ENCODE assay signal across 27 cellular contexts in genomic region chr19:3637621-3638020, GRCh38.
"Had no signal": no experiment of that assay in that cellular context is flagged by ENCODE, and none has a peak within 500 bp of the region (broad histone marks: within the 10 kb centered on the region; RNA-seq: fewer than 3 reads in every experiment).

No MANE protein-coding gene starts in this region.

- H3K27ac Mint-ChIP-seq: stimulated activated naive B cell treated with anti-CD40 and anti-IgM and Interleukin-4, amounts not matched to agents 10 μg/mL and 1 μg/mL and 100 μg/mL, for 72 hours; stimulated activated naive CD8-positive, alpha-beta T cell treated with anti-CD3 and anti-CD28 coated beads, Interleukin-15, Interleukin-2, amounts not matched to agents 100 ng/mL and 50 ng/mL, for 24 hours; type B pancreatic cell had no signal

- H3K9me3 Mint-ChIP-seq: stimulated activated effector memory CD8-positive, alpha-beta T cell treated with anti-CD3 and anti-CD28 coated beads, Interleukin-12 subunit alpha, Interleukin-12 subunit beta, amount 100 ng/mL, for 72 hours; stimulated activated naive B cell treated with anti-CD40 and anti-IgM and Interleukin-4, amounts not matched to agents 10 μg/mL and 1 μg/mL and 100 μg/mL, for 72 hours; stimulated activated naive CD8-positive, alpha-beta T cell treated with anti-CD3 and anti-CD28 coated beads, Interleukin-15, Interleukin-2, amounts not matched to agents 100 ng/mL and 50 ng/mL, for 24 hours; type B pancreatic cell had no signal

- H3K27me3 Mint-ChIP-seq: stimulated activated naive B cell treated with anti-CD40 and anti-IgM and Interleukin-4, amounts not matched to agents 10 μg/mL and 1 μg/mL and 100 μg/mL, for 72 hours; stimulated activated naive CD8-positive, alpha-beta T cell treated with anti-CD3 and anti-CD28 coated beads, Interleukin-15, Interleukin-2, amounts not matched to agents 100 ng/mL and 50 ng/mL, for 24 hours; type B pancreatic cell had no signal

- H3K27ac ChIP-seq: stomach, suprapubic skin, testis, thoracic aorta, thyroid gland, tibial artery, tibial nerve, transverse colon, upper lobe of left lung, upper lobe of right lung, uterus, vagina had no signal

- H3K9me3 ChIP-seq: stomach, suprapubic skin, testis, thoracic aorta, thyroid gland, tibial artery, tibial nerve, transverse colon, upper lobe of left lung, upper lobe of right lung, uterus, vagina had no signal

- H3K4me3 Mint-ChIP-seq: stimulated activated effector memory CD8-positive, alpha-beta T cell treated with anti-CD3 and anti-CD28 coated beads, Interleukin-12 subunit alpha, Interleukin-12 subunit beta, amount 100 ng/mL, for 72 hours; stimulated activated naive B cell treated with anti-CD40 and anti-IgM and Interleukin-4, amounts not matched to agents 10 μg/mL and 1 μg/mL and 100 μg/mL, for 72 hours; stimulated activated naive CD8-positive, alpha-beta T cell treated with anti-CD3 and anti-CD28 coated beads, Interleukin-15, Interleukin-2, amounts not matched to agents 100 ng/mL and 50 ng/mL, for 24 hours; type B pancreatic cell had no signal

- H3K4me3 ChIP-seq: stomach, suprapubic skin, testis, thoracic aorta, thyroid gland, tibial artery, tibial nerve, transverse colon, upper lobe of left lung, upper lobe of right lung, uterus, vagina had no signal

- DNase-seq: stimulated activated CD4-positive, alpha-beta T cell treated with anti-CD3 and anti-CD28 coated beads, Interleukin-1b, Interleukin-23, amount 100 ng/mL, for 48 hours; stimulated activated CD4-positive, alpha-beta T cell treated with anti-CD3 and anti-CD28 coated beads, Interleukin-2, amount 100 ng/mL, for 24 hours; stimulated activated CD4-positive, alpha-beta T cell treated with anti-CD3 and anti-CD28 coated beads, Interleukin-2, amount 100 ng/mL, for 48 hours; stimulated activated CD4-positive, alpha-beta T cell treated with anti-CD3 and anti-CD28 coated beads, Interleukin-4, amount 100 ng/mL, for 1 hour; stimulated activated CD4-positive, alpha-beta T cell treated with anti-CD3 and anti-CD28 coated beads, Interleukin-4, amount 100 ng/mL, for 24 hours; stimulated activated CD4-positive, alpha-beta T cell treated with anti-CD3 and anti-CD28 coated beads, Interleukin-4, amount 100 ng/mL, for 4 hours; stimulated activated CD8-positive, alpha-beta memory T cell treated with anti-CD3 and anti-CD28 coated beads, Interleukin-4, amount 100 ng/mL, for 48 hours; stimulated activated naive B cell treated with anti-CD40 and anti-IgM and Interleukin-4, amounts not matched to agents 10 μg/mL and 1 μg/mL and 100 μg/mL, for 72 hours; stimulated activated naive CD4-positive, alpha-beta T cell; stimulated activated naive CD4-positive, alpha-beta T cell treated with Interleukin-2 at 50 U/mL for 16 hours; stomach; testis; thyroid gland; tibial artery; transverse colon; trophoblast cell; upper lobe of right lung; uterus had no signal

- FAIRE-seq: urothelium cell line had no signal

- H3K4me1 ChIP-seq: stomach, suprapubic skin, testis, thyroid gland, tibial artery, tibial nerve, transverse colon, upper lobe of left lung, upper lobe of right lung, uterus, vagina had no signal

- H3K36me3 ChIP-seq: uterus had no signal

- H3K27me3 ChIP-seq: stomach, suprapubic skin, testis, thyroid gland, tibial artery, tibial nerve, transverse colon, upper lobe of left lung, upper lobe of right lung, uterus, vagina had no signal

- ATAC-seq: stimulated activated effector memory CD8-positive, alpha-beta T cell treated with anti-CD3 and anti-CD28 coated beads, Interleukin-12 subunit alpha, Interleukin-12 subunit beta, amount 100 ng/mL, for 72 hours; stimulated activated naive B cell treated with anti-CD40 and anti-IgM and Interleukin-4, amounts not matched to agents 10 μg/mL and 1 μg/mL and 100 μg/mL, for 72 hours; upper lobe of right lung had no signal

- H3K4me1 Mint-ChIP-seq: stimulated activated effector memory CD8-positive, alpha-beta T cell treated with anti-CD3 and anti-CD28 coated beads, Interleukin-12 subunit alpha, Interleukin-12 subunit beta, amount 100 ng/mL, for 72 hours; stimulated activated naive B cell treated with anti-CD40 and anti-IgM and Interleukin-4, amounts not matched to agents 10 μg/mL and 1 μg/mL and 100 μg/mL, for 72 hours had no signal

- H3K36me3 Mint-ChIP-seq: type B pancreatic cell had no signal
